In genomic region chr1:70334436-70334835, GRCh38 we compare ENCODE assay signal across 30 cellular contexts.
"Had no signal": no experiment of that assay in that cellular context is flagged by ENCODE, and none has a peak within 500 bp of the region (broad histone marks: within the 10 kb centered on the region; RNA-seq: fewer than 3 reads in every experiment).

No MANE protein-coding gene starts in this region.

- H3K4me1 ChIP-seq: ascending aorta, SJCRH30 had no signal

- H3K27me3 ChIP-seq: ascending aorta, cardiac muscle cell, MG63, SJCRH30 had no signal

- H3K27me3 Mint-ChIP-seq: activated CD4-positive, alpha-beta T cell treated with anti-CD3 and anti-CD28 coated beads for 36 hours; activated CD4-positive, alpha-beta T cell treated with anti-CD3 and anti-CD28 coated beads, Interleukin-2, amount 10 ng/mL, durations not matched to agents 7 days and 5 days; activated naive CD4-positive, alpha-beta T cell treated with anti-CD3 and anti-CD28 coated beads, Interleukin-2, amount 50 U/mL, for 24 hours; activated naive CD8-positive, alpha-beta T cell treated with anti-CD3 and anti-CD28 coated beads, Interleukin-2, amount 10 ng/mL, durations not matched to agents 7 days and 5 days; activated T-cell treated with anti-CD3 and anti-CD28 coated beads, Interleukin-2, amount 50 U/mL, for 24 hours; central memory CD8-positive, alpha-beta T cell had no signal

- H3K4me3 ChIP-seq: ascending aorta, cardiac muscle cell, MG63, SJCRH30, SK-N-MC had no signal

- H3K36me3 ChIP-seq: cardiac muscle cell had no signal

- ATAC-seq: activated CD4-positive, alpha-beta T cell treated with anti-CD3 and anti-CD28 coated beads for 36 hours; activated CD4-positive, CD25-positive, alpha-beta regulatory T cell treated with anti-CD3 and anti-CD28 coated beads, Interleukin-2, amount 50 U/mL, for 24 hours; activated CD8-positive, alpha-beta T cell treated with anti-CD3 and anti-CD28 coated beads, Interleukin-2, amount 10 ng/mL, durations not matched to agents 7 days and 5 days; WTC11 had no signal

- H3K4me3 Mint-ChIP-seq: activated CD4-positive, alpha-beta T cell treated with anti-CD3 and anti-CD28 coated beads for 36 hours; activated CD4-positive, alpha-beta T cell treated with anti-CD3 and anti-CD28 coated beads, Interleukin-2, amount 10 ng/mL, durations not matched to agents 7 days and 5 days; activated CD8-positive, alpha-beta T cell treated with anti-CD3 and anti-CD28 coated beads, Interleukin-2, amount 10 ng/mL, durations not matched to agents 7 days and 5 days; activated naive CD4-positive, alpha-beta T cell treated with anti-CD3 and anti-CD28 coated beads, Interleukin-2, amount 50 U/mL, for 24 hours; activated naive CD8-positive, alpha-beta T cell treated with anti-CD3 and anti-CD28 coated beads, Interleukin-2, amount 10 ng/mL, durations not matched to agents 7 days and 5 days; activated T-cell treated with anti-CD3 and anti-CD28 coated beads, Interleukin-2, amount 50 U/mL, for 24 hours; central memory CD8-positive, alpha-beta T cell; WTC11 had no signal

- H3K9me3 ChIP-seq: ascending aorta, MG63, SJCRH30 had no signal

- H3K27ac ChIP-seq: ascending aorta, cardiac muscle cell, SJCRH30, SK-N-MC had no signal

- DNase-seq: activated CD4-positive, alpha-beta T cell treated with anti-CD3 and anti-CD28 coated beads for 36 hours; activated CD4-positive, alpha-beta T cell treated with anti-CD3 and anti-CD28 coated beads, Interleukin-2, amount 10 ng/mL, durations not matched to agents 7 days and 5 days; activated CD4-positive, alpha-beta T cell treated with anti-CD3 and anti-CD28 coated beads, Interleukin-2, amount 50 U/mL, for 48 hours; activated CD8-positive, alpha-beta T cell treated with anti-CD3 and anti-CD28 coated beads, Interleukin-2, amount 10 ng/mL, durations not matched to agents 7 days and 5 days; activated gamma-delta T cell; activated naive CD4-positive, alpha-beta T cell treated with Interleukin-2 at 50 U/mL for 16 hours; activated naive CD8-positive, alpha-beta T cell treated with anti-CD3 and anti-CD28 coated beads, Interleukin-2, amount 10 ng/mL, durations not matched to agents 7 days and 5 days; activated T-cell treated with anti-CD3 and anti-CD28 coated beads, Interleukin-2, amount 50 U/mL, for 24 hours; amygdala; MG63; NCI-H1048; NCI-H1105 treated with DMSO at 0.1 percent for 48 hours; NCI-H1436; NCI-H1694; NCI-H1930; NCI-H2081 treated with DMSO at 0.1 percent for 48 hours; NCI-H2171; NCI-H510A; NCI-H526; NCI-H748 treated with DMSO at 0.1 percent for 48 hours; SHP77; SJCRH30 had no signal

- H3K9me3 Mint-ChIP-seq: activated CD4-positive, alpha-beta T cell treated with anti-CD3 and anti-CD28 coated beads, Interleukin-2, amount 10 ng/mL, durations not matched to agents 7 days and 5 days; activated naive CD4-positive, alpha-beta T cell treated with anti-CD3 and anti-CD28 coated beads, Interleukin-2, amount 50 U/mL, for 24 hours; activated naive CD8-positive, alpha-beta T cell treated with anti-CD3 and anti-CD28 coated beads, Interleukin-2, amount 10 ng/mL, durations not matched to agents 7 days and 5 days; activated T-cell treated with anti-CD3 and anti-CD28 coated beads, Interleukin-2, amount 50 U/mL, for 24 hours; activated T-helper 2 cell treated with anti-CD3 and anti-CD28 coated beads, Interferon-gamma antibody, Interleukin-2, Interleukin-4, amounts not matched to agents 10 μg/mL and 5 μg/mL and 100 μg/mL, durations not matched to agents 14 hours and 24 hours and 36 hours; central memory CD8-positive, alpha-beta T cell; WTC11 had no signal

- H3K27ac Mint-ChIP-seq: activated CD4-positive, alpha-beta T cell treated with anti-CD3 and anti-CD28 coated beads for 36 hours; activated CD4-positive, alpha-beta T cell treated with anti-CD3 and anti-CD28 coated beads, Interleukin-2, amount 10 ng/mL, durations not matched to agents 7 days and 5 days; activated CD8-positive, alpha-beta T cell treated with anti-CD3 and anti-CD28 coated beads, Interleukin-2, amount 10 ng/mL, durations not matched to agents 7 days and 5 days; activated naive CD4-positive, alpha-beta T cell treated with anti-CD3 and anti-CD28 coated beads, Interleukin-2, amount 50 U/mL, for 24 hours; activated naive CD8-positive, alpha-beta T cell treated with anti-CD3 and anti-CD28 coated beads, Interleukin-2, amount 10 ng/mL, durations not matched to agents 7 days and 5 days; activated T-cell treated with anti-CD3 and anti-CD28 coated beads, Interleukin-2, amount 50 U/mL, for 24 hours; activated T-helper 2 cell treated with anti-CD3 and anti-CD28 coated beads, Interferon-gamma antibody, Interleukin-2, Interleukin-4, amounts not matched to agents 10 μg/mL and 5 μg/mL and 100 μg/mL, durations not matched to agents 14 hours and 24 hours and 36 hours; WTC11 had no signal
